Comparison of ENCODE assay signal across 8 cellular contexts in the genomic region with DNA sequence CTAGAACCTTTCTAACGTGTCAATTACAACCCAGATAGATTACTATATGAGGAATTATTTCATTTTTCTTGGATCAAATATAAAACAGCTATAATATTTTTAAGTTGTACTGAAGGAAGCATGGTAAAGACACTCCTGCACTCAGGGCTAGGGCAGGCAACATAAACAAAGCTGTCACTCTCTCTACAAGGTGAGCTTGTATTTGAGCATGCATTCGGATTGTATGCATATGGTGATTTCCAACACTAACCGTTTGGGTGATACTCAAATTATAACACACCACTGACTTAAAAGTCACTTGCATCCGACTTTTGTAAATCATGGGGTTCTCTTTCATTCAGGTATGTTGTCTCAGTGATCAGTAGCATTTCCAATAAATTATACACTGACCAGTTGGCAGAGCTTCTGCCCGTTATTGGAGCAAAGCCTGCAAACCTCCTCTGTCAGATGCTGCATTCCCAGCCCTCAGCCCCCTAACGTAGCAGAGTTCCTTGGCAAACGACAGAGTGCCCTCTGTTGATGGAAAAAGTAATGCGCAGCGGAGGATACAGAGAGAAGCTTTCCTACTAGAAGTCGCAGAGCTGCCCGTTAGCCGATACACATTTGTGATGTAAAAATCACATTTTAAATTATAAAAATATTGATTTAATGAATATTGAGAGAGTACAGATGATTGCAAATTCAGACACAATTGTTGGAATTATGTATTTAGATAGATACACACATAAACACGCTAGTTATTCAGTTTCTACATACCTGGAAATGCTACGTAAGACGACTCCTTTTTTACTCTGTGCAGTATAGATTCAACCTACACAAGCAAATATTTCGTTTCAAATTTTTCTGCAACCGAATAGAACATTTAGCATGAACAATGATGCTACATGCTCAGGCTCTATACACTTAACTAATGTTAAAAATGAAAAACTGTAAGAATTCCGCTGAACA.
DNase-seq lines count a peak whose midpoint lies in the region; ATAC-seq and TF ChIP-seq lines count a peak whose summit lies in the region.

No MANE protein-coding gene starts in this region.

- intact Hi-C loops in activated CD8-positive, alpha-beta T cell treated with anti-CD3 and anti-CD28 coated beads for 36 hours (cut with micrococcal nuclease) = loop anchor here (2.0 to 10.0 kb wide), 3 partner anchors 253 to 751 kb away; a partner anchor contains a TSS

- DNase-seq in ELR (ENCODE audit: low read depth) = peak; percentile 60
- DNase-seq in NCI-H510A treated with DMSO at 0.1 percent for 48 hours (lab: John Stamatoyannopoulos, UW) = peak; percentile 84
- DNase-seq in activated CD8-positive, alpha-beta T cell treated with anti-CD3 and anti-CD28 coated beads for 36 hours = peak; percentile 69
- DNase-seq in fibroblast of lung (ENCODE audit: low read depth in 2 of 2) = peak; percentile 35 to 57
- DNase-seq in omental fat pad (ENCODE audit: low spot score) = no peak

- H3K4me3 Mint-ChIP-seq in activated CD8-positive, alpha-beta T cell treated with anti-CD3 and anti-CD28 coated beads for 36 hours = no peak overlapping the region

- no peaks in the 10 kb centered on the region for H3K79me2 ChIP-seq in fibroblast of lung (ENCODE audit: control insufficient read depth, insufficient read depth, low read length)

- no peaks in the 10 kb centered on the region for H4K20me1 ChIP-seq in fibroblast of lung (ENCODE audit: control insufficient read depth, extremely low read depth, insufficient read depth, low read length)

- no peak overlapping the region for H2AFZ ChIP-seq in fibroblast of lung (ENCODE audit: low read length)
- peak overlapping the region; percentile 3 for H2AFZ ChIP-seq in neuron (ENCODE audit: low read depth, low read length)

- CTCF ChIA-PET in activated CD8-positive, alpha-beta T cell treated with anti-CD3 and anti-CD28 coated beads for 36 hours (lab: Charles Lee) = interaction anchor here (0.6 to 3.4 kb wide), 25 partner anchors 10 to 1540 kb away, joined by 3 to 13 read pairs (median 4); no protein-coding TSS in a partner anchor

- H3K36me3 Mint-ChIP-seq in activated CD8-positive, alpha-beta T cell treated with anti-CD3 and anti-CD28 coated beads for 36 hours (ENCODE audit: low read depth) = no peaks in the 10 kb centered on the region

- no peak overlapping the region for H3K27ac Mint-ChIP-seq in activated CD8-positive, alpha-beta T cell treated with anti-CD3 and anti-CD28 coated beads for 36 hours

- H3K27me3 ChIP-seq in fibroblast of lung (ENCODE audit: control insufficient read depth, insufficient read depth, low read length) = no peaks in the 10 kb centered on the region
- H3K27me3 ChIP-seq in neuron (ENCODE audit: insufficient read depth, low read length) = peaks cover 11% of the 10 kb centered on the region

- no peak overlapping the region for H3K27ac ChIP-seq in fibroblast of lung (ENCODE audit: insufficient read depth, low read length)

- H3K9me3 ChIP-seq in fibroblast of lung (ENCODE audit: control insufficient read depth, insufficient read depth, low read depth, low read length) (no peaks in the 10 kb centered on the region), neuron (ENCODE audit: low read length) (no peaks in the 10 kb centered on the region)

- no peaks in the 10 kb centered on the region for H3K36me3 ChIP-seq in fibroblast of lung (ENCODE audit: control insufficient read depth, insufficient read depth, low read length)
- H3K36me3 ChIP-seq in neuron (ENCODE audit: insufficient read depth, low read length) = no peaks in the 10 kb centered on the region

- no peaks in the 10 kb centered on the region for H3K9me3 Mint-ChIP-seq in activated CD8-positive, alpha-beta T cell treated with anti-CD3 and anti-CD28 coated beads for 36 hours

- H3K4me1 ChIP-seq in fibroblast of lung (ENCODE audit: control insufficient read depth, extremely low read depth, insufficient read depth, low read length) = no peaks in the 10 kb centered on the region
- H3K4me1 ChIP-seq in neuron (ENCODE audit: insufficient read depth, low read length) = peaks cover 6% of the 10 kb centered on the region

- POLR2A ChIA-PET in activated CD8-positive, alpha-beta T cell treated with anti-CD3 and anti-CD28 coated beads for 36 hours (lab: Charles Lee) = interaction anchor here (1.5 kb wide), 1 partner anchor 478 kb away, joined by 3 read pairs; no protein-coding TSS in a partner anchor

- H3K4me3 ChIP-seq in fibroblast of lung (replicated peaks in 1 of 4; ENCODE audit: control extremely low read depth in 1 of 4, insufficient read depth in 1 of 4, low read depth in 3 of 4, low read length in 4 of 4) (peak overlapping the region in 1 of 4 experiments; percentile 24), neuron (ENCODE audit: low read length) (no peak overlapping the region)

- H3K4me2 ChIP-seq in fibroblast of lung (ENCODE audit: extremely low read depth, insufficient read depth, low read length) = no peak overlapping the region

- no peaks in the 10 kb centered on the region for H3K4me1 Mint-ChIP-seq in activated CD8-positive, alpha-beta T cell treated with anti-CD3 and anti-CD28 coated beads for 36 hours (ENCODE audit: low read depth)

- peaks cover 50% of the 10 kb centered on the region for H3K27me3 Mint-ChIP-seq in activated CD8-positive, alpha-beta T cell treated with anti-CD3 and anti-CD28 coated beads for 36 hours

- TF ChIP-seq CTCF in activated CD8-positive, alpha-beta T cell treated with anti-CD3 and anti-CD28 coated beads for 36 hours (IDR thresholded peaks at IDR 0.05) = peak; percentile 51
- TF ChIP-seq CTCF in fibroblast of lung (conservative IDR thresholded peaks at IDR 0.05 in 1 of 2, IDR thresholded peaks at IDR 0.05 in 1 of 2; ENCODE audit: low read depth in 1 of 2, low read length in 2 of 2) (peak; percentile 51 to 79), omental fat pad (IDR thresholded peaks at IDR 0.05) (no peak)

- ATAC-seq in HG03378 (IDR thresholded peaks at IDR 0.05; ENCODE audit: unreplicated experiment) (peak; percentile 56), omental fat pad (ENCODE audit: low FRiP score) (no peak), HG03196 (IDR thresholded peaks at IDR 0.05; ENCODE audit: unreplicated experiment) (no peak)
- ATAC-seq in activated CD8-positive, alpha-beta T cell treated with anti-CD3 and anti-CD28 coated beads for 36 hours = peak; percentile 67

- H3K9ac ChIP-seq in fibroblast of lung (ENCODE audit: insufficient read depth, low read length) = no peak overlapping the region

Comparison
In these comparisons a context has a peak if more than half of its experiments do, and no peak if none do; other contexts are left out.
1. ATAC-seq: peak in HG03378 (single experiment) and activated CD8-positive, alpha-beta T cell treated with anti-CD3 and anti-CD28 coated beads for 36 hours (single experiment); none in omental fat pad (single experiment) and HG03196 (single experiment).
2. CTCF ChIP-seq: peak in activated CD8-positive, alpha-beta T cell treated with anti-CD3 and anti-CD28 coated beads for 36 hours (single experiment) and fibroblast of lung (2 of 2); none in omental fat pad (0 of 3).